ENCODE assay signal across 16 cellular contexts in genomic region chr2:118255301-118255700, GRCh38.
DNase-seq lines count a peak whose midpoint lies in the region; ATAC-seq and TF ChIP-seq lines count a peak whose summit lies in the region.
"Had no signal": no experiment of that assay in that cellular context is flagged by ENCODE, and none has a peak within 500 bp of the region (broad histone marks: within the 10 kb centered on the region; RNA-seq: fewer than 3 reads in every experiment).

No MANE protein-coding gene starts in this region.

- no peak overlapping the region for H3K9ac ChIP-seq in endodermal cell (ENCODE audit: extremely low read depth, low read length, poor library complexity, severe bottlenecking)
- H3K9ac ChIP-seq: GM23248 had no signal

- WGBS in endodermal cell (ENCODE audit: insufficient coverage in 1 of 2, insufficient read length in 1 of 2), 2 experiments, result 87% methylated on average over 2 of the region's 2 CpGs; no CpG with 5 or more reads in 1 of the 2 experiments

- H3K36me3 Mint-ChIP-seq in endodermal cell (ENCODE audit: low read depth) (no peaks in the 10 kb centered on the region), neural crest cell (ENCODE audit: low read depth) (no peaks in the 10 kb centered on the region)
- H3K36me3 Mint-ChIP-seq: CD14-positive monocyte; CD8-positive, alpha-beta T cell had no signal

- H3K4me1 Mint-ChIP-seq in endodermal cell, result peaks cover 23% of the 10 kb centered on the region
- no peaks in the 10 kb centered on the region for H3K4me1 Mint-ChIP-seq in neural crest cell
- H3K4me1 Mint-ChIP-seq: CD14-positive monocyte had no signal

- DNase-seq in activated CD8-positive, alpha-beta memory T cell treated with anti-CD3 and anti-CD28 coated beads, Interleukin-2, amount 50 U/mL, for 48 hours, result peak; percentile 25
- no peak for DNase-seq in activated CD8-positive, alpha-beta memory T cell treated with anti-CD3 and anti-CD28 coated beads for 24 hours
- peak; percentile 66 for DNase-seq in endodermal cell
- no peak for DNase-seq in neural crest cell (ENCODE audit: low read depth, low spot score)
- no peak for DNase-seq in LoVo (ENCODE audit: low spot score)
- DNase-seq in NCI-H524 treated with DMSO at 0.1 percent for 48 hours (lab: John Stamatoyannopoulos, UW), result no peak
- DNase-seq: Caco-2; CD8-positive, alpha-beta T cell; DND-41; GF-D8; GM23248 had no signal

- peaks cover 12% of the 10 kb centered on the region for H3K4me1 ChIP-seq in endodermal cell (ENCODE audit: control insufficient read depth, insufficient read depth, low read length)
- H3K4me1 ChIP-seq: Caco-2, HAP-1 had no signal

- TF ChIP-seq CTCF in endodermal cell (conservative IDR thresholded peaks at IDR 0.05) (no peak), neural crest cell (conservative IDR thresholded peaks at IDR 0.05) (no peak)

- H3K4me3 Mint-ChIP-seq in endodermal cell (no peak overlapping the region), neural crest cell (no peak overlapping the region)
- H3K4me3 Mint-ChIP-seq: CD14-positive monocyte; CD8-positive, alpha-beta T cell had no signal

- H3K27me3 Mint-ChIP-seq in endodermal cell (ENCODE audit: insufficient read depth) (peaks cover 14% of the 10 kb centered on the region), neural crest cell (ENCODE audit: low read depth) (no peaks in the 10 kb centered on the region)

- H3K27me3 ChIP-seq in endodermal cell (ENCODE audit: control insufficient read depth, insufficient read depth, low read length, poor library complexity, severe bottlenecking), result no peaks in the 10 kb centered on the region

- no peak overlapping the region for H3K27ac ChIP-seq in endodermal cell (ENCODE audit: low read depth, low read length)
- H3K27ac ChIP-seq: 22Rv1, GM23248 had no signal

- peaks cover 7% of the 10 kb centered on the region for H3K9me3 ChIP-seq in endodermal cell (ENCODE audit: control insufficient read depth, low read length)
- H3K9me3 ChIP-seq: HAP-1 had no signal

- peak overlapping the region; percentile 5 for H3K4me3 ChIP-seq in endodermal cell (ENCODE audit: low read length)
- H3K4me3 ChIP-seq: GM23248, HAP-1, K562 had no signal

- H3K27ac Mint-ChIP-seq in endodermal cell (no peak overlapping the region), neural crest cell (ENCODE audit: unreplicated experiment) (peak overlapping the region; percentile 6)
- H3K27ac Mint-ChIP-seq: CD14-positive monocyte; CD8-positive, alpha-beta T cell had no signal

- no peaks in the 10 kb centered on the region for H3K36me3 ChIP-seq in endodermal cell (ENCODE audit: control insufficient read depth, insufficient read depth, low read length)
- H3K36me3 ChIP-seq: HAP-1 had no signal

- no peak for ATAC-seq in HG02610 (IDR thresholded peaks at IDR 0.05; ENCODE audit: unreplicated experiment)
- ATAC-seq: CD8-positive, alpha-beta T cell; K562 had no signal

- no peaks in the 10 kb centered on the region for H3K9me3 Mint-ChIP-seq in endodermal cell
- H3K9me3 Mint-ChIP-seq in neural crest cell, result no peaks in the 10 kb centered on the region
- H3K9me3 Mint-ChIP-seq: CD8-positive, alpha-beta T cell had no signal

Comparison
In these comparisons a context has a peak if more than half of its experiments do, and no peak if none do; other contexts are left out.
1. DNase-seq: peak in activated CD8-positive, alpha-beta memory T cell treated with anti-CD3 and anti-CD28 coated beads, Interleukin-2, amount 50 U/mL, for 48 hours (single experiment) and endodermal cell (single experiment); none in activated CD8-positive, alpha-beta memory T cell treated with anti-CD3 and anti-CD28 coated beads for 24 hours (single experiment), neural crest cell (single experiment), LoVo (single experiment) and NCI-H524 treated with DMSO at 0.1 percent for 48 hours (single experiment).